Comparison of ENCODE assay signal across 9 cellular contexts in genomic region chr22:41524283-41524682, GRCh38. TPM values are rescaled to one million over a fixed set of nuclear protein-coding genes. Genes with fewer than 3 reads are reported as not detected.
DNase-seq lines count a peak whose midpoint lies in the region; ATAC-seq and TF ChIP-seq lines count a peak whose summit lies in the region.
"Had no signal": no experiment of that assay in that cellular context is flagged by ENCODE, and none has a peak within 500 bp of the region (broad histone marks: within the 10 kb centered on the region; RNA-seq: fewer than 3 reads in every experiment).

No MANE protein-coding gene starts in this region.

- in situ Hi-C loops in GM18951 (cut with MboI; ENCODE audit: low sequenced_read_pairs, unreplicated experiment): no loop called here

- TF ChIP-seq POLR2A in GM18951 (IDR thresholded peaks at IDR 0.05; ENCODE audit: extremely low read depth, insufficient read depth, insufficient read length): peak; percentile 13

- H3K4me3 Mint-ChIP-seq in activated naive CD8-positive, alpha-beta T cell treated with anti-CD3 and anti-CD28 coated beads, Interleukin-2, amount 50 U/mL, for 24 hours: no peak overlapping the region

- no peak overlapping the region for H3K4me2 ChIP-seq in skeletal muscle satellite cell (ENCODE audit: low read length)

- H3K9me3 Mint-ChIP-seq in activated naive CD8-positive, alpha-beta T cell treated with anti-CD3 and anti-CD28 coated beads, Interleukin-2, amount 50 U/mL, for 24 hours: no peaks in the 10 kb centered on the region

- intact Hi-C loops in left cardiac atrium (cut with DNase I): no loop called here

- H3K36me3 Mint-ChIP-seq in activated naive CD8-positive, alpha-beta T cell treated with anti-CD3 and anti-CD28 coated beads, Interleukin-2, amount 50 U/mL, for 24 hours (ENCODE audit: low read depth): peaks cover 22% of the 10 kb centered on the region

- peak overlapping the region; percentile 74 for H3K27ac Mint-ChIP-seq in activated naive CD8-positive, alpha-beta T cell treated with anti-CD3 and anti-CD28 coated beads, Interleukin-2, amount 50 U/mL, for 24 hours

- H3K27me3 ChIP-seq in skeletal muscle satellite cell (ENCODE audit: control insufficient read depth, insufficient read depth, low read length): no peaks in the 10 kb centered on the region

- H3K9ac ChIP-seq in skeletal muscle satellite cell (ENCODE audit: low read depth, low read length): peak overlapping the region; percentile 40

- peaks cover 18% of the 10 kb centered on the region for H3K4me1 ChIP-seq in skeletal muscle satellite cell (ENCODE audit: control insufficient read depth, insufficient read depth, low read length)

- H3K36me3 ChIP-seq in skeletal muscle satellite cell (ENCODE audit: insufficient read depth, low read length): peaks cover 57% of the 10 kb centered on the region

- H3K4me1 Mint-ChIP-seq in activated naive CD8-positive, alpha-beta T cell treated with anti-CD3 and anti-CD28 coated beads, Interleukin-2, amount 50 U/mL, for 24 hours: peaks cover 19% of the 10 kb centered on the region

- H3K9me3 ChIP-seq in skeletal muscle satellite cell (replicated peaks; ENCODE audit: low read length): no peaks in the 10 kb centered on the region

- no peak for DNase-seq in activated naive CD8-positive, alpha-beta T cell treated with anti-CD3 and anti-CD28 coated beads, Interleukin-2, amount 50 U/mL, for 24 hours
- DNase-seq in left cardiac atrium: peak; percentile 76
- DNase-seq in HT-29 (ENCODE audit: low spot score): no peak
- DNase-seq in stimulated activated CD4-positive, alpha-beta T cell treated with anti-CD3 and anti-CD28 coated beads, Interleukin-2, amount 100 ng/mL, for 24 hours: no peak
- no peak for DNase-seq in hippocampal formation (lab: John Stamatoyannopoulos, UW)
- DNase-seq: NCI-H524 had no signal

- no peaks in the 10 kb centered on the region for H3K27me3 Mint-ChIP-seq in activated naive CD8-positive, alpha-beta T cell treated with anti-CD3 and anti-CD28 coated beads, Interleukin-2, amount 50 U/mL, for 24 hours

- ATAC-seq in activated naive CD8-positive, alpha-beta T cell treated with anti-CD3 and anti-CD28 coated beads, Interleukin-2, amount 50 U/mL, for 24 hours: no peak
- ATAC-seq in left cardiac atrium (peak; percentile 22 to 67), HG03175 (IDR thresholded peaks at IDR 0.05; ENCODE audit: unreplicated experiment) (no peak)

- no peak overlapping the region for H3K4me3 ChIP-seq in skeletal muscle satellite cell (ENCODE audit: low read length)

RNA-seq across cellular contexts. Expression of gene POLR3H, which starts 20.0 kb away (rescaled TPM):
- total RNA-seq in left cardiac atrium: 10 to 100 TPM; 25.0 to 34.0 TPM
- 20.5 and 24.9 TPM in 2 replicates for total RNA-seq in skeletal muscle satellite cell (2012; rRNA removed)
- 27.7 and 32.5 TPM in 2 replicates for total RNA-seq in HT-29 (2014; rRNA removed; shearing (Covaris generic))

RNA-seq across cellular contexts. Expression of gene CSDC2, which starts 36.5 kb away (rescaled TPM):
- total RNA-seq in left cardiac atrium: 100 to 1,000 TPM; 165 to 217 TPM
- total RNA-seq in skeletal muscle satellite cell (2012; rRNA removed): under 0.01 and 0.87 TPM in 2 replicates
- total RNA-seq in HT-29 (2014; rRNA removed; shearing (Covaris generic)): not detected in 2 replicates

RNA-seq across cellular contexts. Expression of gene ACO2, which starts 55.4 kb away (rescaled TPM):
- total RNA-seq in left cardiac atrium: 100 to 1,000 TPM; 415 to 523 TPM
- total RNA-seq in skeletal muscle satellite cell (2012; rRNA removed): 73.8 and 74.8 TPM in 2 replicates
- 48.3 and 52.1 TPM in 2 replicates for total RNA-seq in HT-29 (2014; rRNA removed; shearing (Covaris generic))

RNA-seq across cellular contexts. Expression of gene PHF5A, which starts 55.8 kb away (rescaled TPM):
- total RNA-seq in left cardiac atrium: 10 to 100 TPM; 22.8 to 28.1 TPM
- 53.2 and 54.4 TPM in 2 replicates for total RNA-seq in skeletal muscle satellite cell (2012; rRNA removed)
- total RNA-seq in HT-29 (2014; rRNA removed; shearing (Covaris generic)): 64.1 and 69.5 TPM in 2 replicates

Comparison
In these comparisons a context has a peak if more than half of its experiments do, and no peak if none do; other contexts are left out.
1. ATAC-seq: peak in left cardiac atrium (2 of 2); none in activated naive CD8-positive, alpha-beta T cell treated with anti-CD3 and anti-CD28 coated beads, Interleukin-2, amount 50 U/mL, for 24 hours (single experiment) and HG03175 (single experiment).
2. RNA of gene CSDC2, which starts 36.5 kb away (total RNA-seq): 165 to 217 TPM in left cardiac atrium; not detected in HT-29; every median in the first group is over 100 times any median in the second.